In the genomic region with DNA sequence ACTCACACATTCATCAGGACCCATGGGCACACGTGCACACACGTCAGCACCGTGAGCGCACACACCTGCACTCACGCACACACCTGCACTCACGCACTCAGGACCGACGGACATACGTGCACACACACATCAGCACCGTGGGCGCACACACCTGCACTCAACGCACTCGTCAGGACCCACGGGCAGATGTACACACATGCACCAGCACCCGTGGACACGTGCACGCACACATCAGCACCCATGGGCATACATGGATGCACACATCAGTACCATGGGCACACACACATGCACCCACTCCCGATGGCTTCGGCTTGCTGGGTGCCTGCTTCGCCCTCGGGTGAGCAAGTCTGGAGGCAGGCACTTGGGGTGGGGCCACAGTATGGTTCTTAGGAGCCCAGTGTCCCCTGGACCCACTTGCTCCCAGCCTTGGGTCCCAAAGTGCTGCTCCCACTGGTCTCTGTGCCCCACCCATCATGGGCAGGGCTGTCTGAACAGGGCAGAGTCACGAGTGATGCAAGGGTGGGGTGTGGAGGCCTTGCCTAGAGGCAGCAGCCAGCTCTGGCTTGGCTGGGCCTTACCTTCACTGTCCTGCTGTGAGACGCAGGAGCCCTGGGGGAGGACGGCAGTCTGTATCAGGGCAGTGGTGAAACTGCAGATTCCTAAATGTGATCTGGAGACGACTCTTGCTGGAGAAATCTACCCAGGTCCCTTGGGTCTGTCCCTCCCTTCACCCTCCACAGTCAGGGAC, we compare ENCODE assay signal across 9 cellular contexts. TPM values are rescaled to one million over a fixed set of nuclear protein-coding genes. Genes with fewer than 3 reads are reported as not detected.
DNase-seq lines count a peak whose midpoint lies in the region; ATAC-seq and TF ChIP-seq lines count a peak whose summit lies in the region.
"Had no signal": no experiment of that assay in that cellular context is flagged by ENCODE, and none has a peak within 500 bp of the region (broad histone marks: within the 10 kb centered on the region; RNA-seq: fewer than 3 reads in every experiment).

No MANE protein-coding gene starts in this region.

- ATAC-seq in left lung (peak; percentile 7), HG02763 (IDR thresholded peaks at IDR 0.05; ENCODE audit: unreplicated experiment) (no peak)

- H3K27me3 ChIP-seq in colonic mucosa (no peaks in the 10 kb centered on the region), left lung (no peaks in the 10 kb centered on the region), spleen (replicated peaks in 1 of 7) (no peaks in the 10 kb centered on the region)

- TF ChIP-seq POLR2A in spleen (IDR thresholded peaks at IDR 0.05) = no peak

- intact Hi-C loops in colonic mucosa (cut with DNase I) = no loop called here
- intact Hi-C loops in left lung (cut with DNase I) = no loop called here
- intact Hi-C loops in spleen (cut with DNase I; ENCODE audit: low total_unique reads) = no loop called here

- peaks cover 35% of the 10 kb centered on the region for H3K4me1 Mint-ChIP-seq in HFFc6 (ENCODE audit: low read depth)

- H3K9me3 Mint-ChIP-seq in HFFc6 = 0 out of 2 replicates have a peak, but pooled peaks cover 3% of the 10 kb centered on the region

- H3K27ac Mint-ChIP-seq in HFFc6 = peak overlapping the region; percentile 55

- H3K36me3 Mint-ChIP-seq in HFFc6 (ENCODE audit: low read depth) = peaks cover 9% of the 10 kb centered on the region

- H3K9me3 ChIP-seq in colonic mucosa (no peaks in the 10 kb centered on the region), left lung (no peaks in the 10 kb centered on the region), spleen (no peaks in the 10 kb centered on the region)

- TF ChIP-seq CTCF in HFFc6 (IDR thresholded peaks at IDR 0.05) = no peak
- no peak for TF ChIP-seq CTCF in colonic mucosa (IDR thresholded peaks at IDR 0.05)
- TF ChIP-seq CTCF in left lung (IDR thresholded peaks at IDR 0.05) = no peak
- TF ChIP-seq CTCF in spleen (IDR thresholded peaks at IDR 0.05 in 8 of 11, conservative IDR thresholded peaks at IDR 0.05 in 3 of 11) = no peak
- no peak for TF ChIP-seq CTCF in GM13977 (IDR thresholded peaks at IDR 0.05; ENCODE audit: extremely low read depth, insufficient read depth, missing control alignments)

- H3K4me3 ChIP-seq in colonic mucosa (no peak overlapping the region), left lung (no peak overlapping the region), spleen (no peak overlapping the region)

- H3K36me3 ChIP-seq in colonic mucosa (no peaks in the 10 kb centered on the region), left lung (peaks cover 0 to 11% of the 10 kb centered on the region in 2 donors), spleen (peaks cover 0 to 16% (median 0%) of the 10 kb centered on the region in 6 donors)

- H3K9ac ChIP-seq in colonic mucosa (ENCODE audit: low read depth in 2 of 2, low read length in 2 of 2) = no peak overlapping the region

- H3K4me3 Mint-ChIP-seq in HFFc6 = no peak overlapping the region

- peak overlapping the region; percentile 33 for H3K27ac ChIP-seq in colonic mucosa
- H3K27ac ChIP-seq in left lung = peak overlapping the region; percentile 70 to 83
- H3K27ac ChIP-seq in spleen = peak overlapping the region; percentile 41 to 79 (median 76)

- peaks cover 3% of the 10 kb centered on the region; the same call in 1 of the 2 replicates for H3K27me3 Mint-ChIP-seq in HFFc6 (ENCODE audit: insufficient read depth)

- DNase-seq in HFFc6 = no peak
- DNase-seq in colonic mucosa = no peak
- DNase-seq in left lung = peak in 1 of 2 donors; percentile 69
- DNase-seq in spleen = no peak
- no peak for DNase-seq in COLO668 (lab: John Stamatoyannopoulos, UW; ENCODE audit: unreplicated experiment)
- no peak for DNase-seq in middle frontal gyrus (ENCODE audit: extremely low spot score, low spot score)
- DNase-seq in GM13977 (ENCODE audit: low spot score) = no peak
- DNase-seq: GOT3 had no signal

- 87 to 96% (median 92%) methylated on average over 23 to 25 of the region's 25 CpGs for WGBS in spleen, 5 donors

- H3K4me1 ChIP-seq in colonic mucosa = peaks cover 18% of the 10 kb centered on the region
- H3K4me1 ChIP-seq in left lung = peaks cover 65 to 74% of the 10 kb centered on the region in 2 donors
- H3K4me1 ChIP-seq in spleen = peaks cover 54 to 81% (median 73%) of the 10 kb centered on the region in 6 donors

- in situ Hi-C loops in GM13977 (cut with MboI; ENCODE audit: low pct_unique_long_range_greater_than_20kb, low sequenced_read_pairs, unreplicated experiment) = no loop called here

RNA-seq across cellular contexts. Expression of gene SKI, which starts 49.8 kb away (rescaled TPM):
- 10 to 100 TPM; 63.7 to 76.6 (median 66.1) TPM for total RNA-seq in HFFc6 (2021; fragmentation: NEBNext Ultra II Directional; extraction: Animal tissue kit (Norgen Biotek cat#: 25700))
- total RNA-seq in colonic mucosa = 10 to 100 TPM; 31.0 to 36.1 TPM
- 10 to 100 TPM; 75.8 to 89.0 TPM for total RNA-seq in left lung
- total RNA-seq in spleen = 10 to 100 TPM; 47.4 to 100.0 (median 64.0) TPM
- 10 to 100 TPM in 1 of 3 donors, 1 to 10 TPM in 2; 4.4 to 16.8 (median 6.5) TPM for polyA plus RNA-seq in spleen
